9 cellular contexts compared by ENCODE assay signal in the genomic region with DNA sequence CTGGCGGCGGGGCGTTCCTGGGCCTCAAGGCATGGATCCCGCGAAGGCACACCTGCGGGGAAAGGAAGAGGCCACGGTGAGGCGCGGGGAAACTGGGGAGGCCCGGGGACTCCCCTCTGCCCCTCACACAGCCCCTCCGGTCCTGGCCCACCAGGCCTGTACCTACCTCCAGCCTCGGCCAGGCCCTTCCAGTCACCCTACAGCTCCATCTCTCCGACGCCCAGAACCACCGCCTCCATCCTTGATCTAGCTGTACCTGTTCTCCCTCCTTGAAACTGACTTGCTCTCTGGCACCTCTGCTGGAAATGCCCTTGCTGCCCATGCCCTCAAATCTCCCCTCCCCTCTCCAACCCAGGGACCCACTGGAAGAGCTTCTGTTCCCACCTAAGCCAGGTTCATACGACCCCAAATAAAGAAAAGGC. TPM values are rescaled to one million over a fixed set of nuclear protein-coding genes. Genes with fewer than 3 reads are reported as not detected.
DNase-seq lines count a peak whose midpoint lies in the region; ATAC-seq and TF ChIP-seq lines count a peak whose summit lies in the region.
"Had no signal": no experiment of that assay in that cellular context is flagged by ENCODE, and none has a peak within 500 bp of the region (broad histone marks: within the 10 kb centered on the region; RNA-seq: fewer than 3 reads in every experiment).

No MANE protein-coding gene starts in this region.

- H3K9ac ChIP-seq in ES-I3 (ENCODE audit: low read depth, low read length): peak overlapping the region; percentile 79; the same call in 1 of the 2 replicates

- H3K27me3 ChIP-seq in A673 (replicated peaks; ENCODE audit: insufficient read depth, low read depth, low read length, poor library complexity) (no peaks in the 10 kb centered on the region), brain microvascular endothelial cell (replicated peaks) (no peaks in the 10 kb centered on the region), muscle layer of duodenum (ENCODE audit: low read depth, low read length) (no peaks in the 10 kb centered on the region)

- in situ Hi-C loops in brain microvascular endothelial cell (cut with HindIII; ENCODE audit: low pct_ligation_motif_present, low sequenced_read_pairs): no loop called here

- CTCF ChIA-PET in A673 (lab: Charles Lee): no interaction called here

- TF ChIP-seq CTCF in A673 (conservative IDR thresholded peaks at IDR 0.05; ENCODE audit: low read depth, low read length) (no peak), brain microvascular endothelial cell (IDR thresholded peaks at IDR 0.05; ENCODE audit: low read depth, low read length, missing control alignments) (peak; percentile 20)

- H3K4me3 ChIP-seq in A673 (ENCODE audit: low read depth, low read length, poor library complexity, severe bottlenecking): peak overlapping the region; percentile 74
- no peak overlapping the region for H3K4me3 ChIP-seq in brain microvascular endothelial cell (ENCODE audit: low read depth, low read length)
- H3K4me3 ChIP-seq in muscle layer of duodenum (ENCODE audit: low read depth in 1 of 2, low read length in 2 of 2): peak overlapping the region in 1 of 2 donors; percentile 60

- DNase-seq in A673 (ENCODE audit: low spot score): no peak
- no peak for DNase-seq in brain microvascular endothelial cell
- DNase-seq in NCI-H345 treated with DMSO at 0.1 percent for 48 hours (lab: John Stamatoyannopoulos, UW; ENCODE audit: unreplicated experiment): no peak
- no peak for DNase-seq in T1000 (lab: John Stamatoyannopoulos, UW)
- no peak for DNase-seq in LoVo (ENCODE audit: low spot score)
- DNase-seq: NCI-H345 had no signal

- H3K36me3 ChIP-seq in A673 (ENCODE audit: insufficient read depth, low read length, poor library complexity, severe bottlenecking): peaks cover 13% of the 10 kb centered on the region
- H3K36me3 ChIP-seq in ES-I3 (ENCODE audit: insufficient read depth, low read length): no peaks in the 10 kb centered on the region; the same call in 1 of the 2 replicates
- H3K36me3 ChIP-seq in brain microvascular endothelial cell (replicated peaks): no peaks in the 10 kb centered on the region
- peaks cover 0 to 6% of the 10 kb centered on the region in 2 donors for H3K36me3 ChIP-seq in muscle layer of duodenum (ENCODE audit: control insufficient read depth in 1 of 2, insufficient read depth in 2 of 2, low read length in 2 of 2)

- POLR2A ChIA-PET in A673 (lab: Charles Lee; ENCODE audit: low non-redundant PET): no interaction called here

- H3K9me3 ChIP-seq in A673 (ENCODE audit: low read depth, low read length, poor library complexity, severe bottlenecking) (no peaks in the 10 kb centered on the region), ES-I3 (ENCODE audit: control insufficient read depth, insufficient read depth, low read length) (no peaks in the 10 kb centered on the region), muscle layer of duodenum (ENCODE audit: control insufficient read depth in 1 of 2, low read length in 2 of 2) (no peaks in the 10 kb centered on the region)

- intact Hi-C loops in A673 (cut with micrococcal nuclease; ENCODE audit: unreplicated experiment): no loop called here

- no peak for ATAC-seq in HG02981 (IDR thresholded peaks at IDR 0.05; ENCODE audit: unreplicated experiment)

- no peak overlapping the region for H3K27ac ChIP-seq in A673 (ENCODE audit: low read depth, low read length, poor library complexity, severe bottlenecking)
- H3K27ac ChIP-seq in brain microvascular endothelial cell: no peak overlapping the region
- peak overlapping the region; percentile 90 for H3K27ac ChIP-seq in muscle layer of duodenum (ENCODE audit: low read length)

- no TSS peak for BruUV-seq in A673 (replicated peaks; lab: Mats Ljungman, UMichigan)

- peaks cover 15% of the 10 kb centered on the region for H3K4me1 ChIP-seq in A673 (ENCODE audit: insufficient read depth, low read length, poor library complexity, severe bottlenecking)
- peaks cover 8% of the 10 kb centered on the region; the same call in 1 of the 2 replicates for H3K4me1 ChIP-seq in ES-I3 (ENCODE audit: insufficient read depth, low read length)
- peaks cover 0 to 17% of the 10 kb centered on the region in 2 donors for H3K4me1 ChIP-seq in muscle layer of duodenum (ENCODE audit: control insufficient read depth in 1 of 2, insufficient read depth in 2 of 2, low read length in 2 of 2)

RNA-seq across cellular contexts. Expression of a gene that starts 1.7 kb away (rescaled TPM):
- 28.0 and 35.9 TPM in 2 replicates for total RNA-seq in A673 (2021)
